23 cellular contexts compared by ENCODE assay signal in the genomic region with DNA sequence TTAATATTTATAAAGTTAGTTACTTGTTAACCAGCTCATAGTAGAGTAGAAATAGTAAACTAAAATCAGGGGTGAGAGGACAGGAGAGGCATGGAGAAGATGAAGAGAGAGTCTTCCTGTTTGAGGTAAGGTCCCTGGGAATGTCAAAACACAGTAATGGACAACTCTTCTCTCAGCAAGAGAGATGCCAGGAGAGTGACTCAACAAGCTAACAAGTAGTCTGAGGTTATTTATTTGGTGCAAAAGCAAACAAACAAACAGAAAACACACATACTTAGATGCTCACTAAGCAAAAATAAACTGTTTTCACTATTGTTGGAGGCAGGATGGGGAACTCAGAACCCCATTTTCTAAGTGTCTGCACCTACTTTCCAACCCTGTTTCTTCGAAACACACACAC.
A peak's percentile ranks its signal among the peaks of the same experiment; 100 is the strongest.
DNase-seq lines count a peak whose midpoint lies in the region; ATAC-seq, FAIRE-seq and TF ChIP-seq lines count a peak whose summit lies in the region.
"Had no signal": no experiment of that assay in that cellular context is flagged by ENCODE, and none has a peak within 500 bp of the region (broad histone marks: within the 10 kb centered on the region; RNA-seq: fewer than 3 reads in every experiment).

No MANE protein-coding gene starts in this region.

- H2AK9ac ChIP-seq in IMR-90 (replicated peaks; ENCODE audit: low read depth, low read length, poor library complexity), result no peak overlapping the region

- WGBS in IMR-90 (ENCODE audit: extremely low coverage in 2 of 2, insufficient read length in 1 of 2), 2 experiments, result no CpG with 5 or more reads among the region's 1 CpG

- POLR2A ChIA-PET in IMR-90 (lab: Charles Lee; ENCODE audit: unreplicated experiment), result no interaction called here

- H3K4ac ChIP-seq in IMR-90 (ENCODE audit: low read depth, low read length), result no peak overlapping the region

- H3K56ac ChIP-seq in IMR-90 (ENCODE audit: extremely low read depth, insufficient read depth, low read length), result no peak overlapping the region

- H4K91ac ChIP-seq in IMR-90 (ENCODE audit: insufficient read depth, low read depth, low read length), result no peak overlapping the region

- intact Hi-C loops in IMR-90 (cut with micrococcal nuclease), result loop anchor here (5.0 kb wide), 1 partner anchor 438 kb away; no protein-coding TSS in a partner anchor

- peaks cover 2% of the 10 kb centered on the region for H3K9me3 Mint-ChIP-seq in astrocyte (ENCODE audit: unreplicated experiment)
- no peaks in the 10 kb centered on the region for H3K9me3 Mint-ChIP-seq in GM23338
- no peaks in the 10 kb centered on the region for H3K9me3 Mint-ChIP-seq in effector memory CD8-positive, alpha-beta T cell
- H3K9me3 Mint-ChIP-seq: activated naive CD4-positive, alpha-beta T cell treated with anti-CD3 and anti-CD28 coated beads, Interleukin-2, amount 50 U/mL, for 72 hours; activated T-helper 1 cell treated with anti-CD3 and anti-CD28 coated beads, Interleukin-12 subunit alpha, Interleukin-12 subunit beta, Interleukin-2, Interleukin-4 antibody, amounts not matched to agents 30 ng/mL and 10 ng/mL and 1 ng/mL, durations not matched to agents 14 hours and 24 hours and 36 hours; stimulated activated naive CD8-positive, alpha-beta T cell treated with anti-CD3 and anti-CD28 coated beads, Interleukin-15, amount 100 ng/mL, for 72 hours; WTC11 had no signal

- no peak for TF ChIP-seq POLR2A in IMR-90 (IDR thresholded peaks at IDR 0.05; ENCODE audit: low read depth, low read length)

- no peak overlapping the region for H2BK15ac ChIP-seq in IMR-90 (ENCODE audit: low read depth, low read length)

- H3K9me3 ChIP-seq in IMR-90 (ENCODE audit: control insufficient read depth, insufficient read depth, low read length) (no peaks in the 10 kb centered on the region), astrocyte (ENCODE audit: insufficient read depth, low read depth, low read length) (no peaks in the 10 kb centered on the region)
- H3K9me3 ChIP-seq: tibial nerve had no signal

- TF ChIP-seq CTCF in IMR-90 (conservative IDR thresholded peaks at IDR 0.05; ENCODE audit: low read depth, low read length) (no peak), astrocyte (IDR thresholded peaks at IDR 0.05; ENCODE audit: insufficient read depth, low read depth, low read length) (no peak), GM23338 (conservative IDR thresholded peaks at IDR 0.05; ENCODE audit: low read depth in 2 of 2) (no peak)

- no peak overlapping the region for H3K27ac Mint-ChIP-seq in astrocyte (ENCODE audit: unreplicated experiment)
- no peak overlapping the region for H3K27ac Mint-ChIP-seq in GM23338
- no peak overlapping the region for H3K27ac Mint-ChIP-seq in effector memory CD8-positive, alpha-beta T cell
- H3K27ac Mint-ChIP-seq: activated naive CD4-positive, alpha-beta T cell treated with anti-CD3 and anti-CD28 coated beads, Interleukin-2, amount 50 U/mL, for 72 hours; activated T-helper 1 cell treated with anti-CD3 and anti-CD28 coated beads, Interleukin-12 subunit alpha, Interleukin-12 subunit beta, Interleukin-2, Interleukin-4 antibody, amounts not matched to agents 30 ng/mL and 10 ng/mL and 1 ng/mL, durations not matched to agents 14 hours and 24 hours and 36 hours; stimulated activated naive CD8-positive, alpha-beta T cell treated with anti-CD3 and anti-CD28 coated beads, Interleukin-15, amount 100 ng/mL, for 72 hours; WTC11 had no signal

- H4K20me1 ChIP-seq in IMR-90 (ENCODE audit: insufficient read depth, low read length) (no peaks in the 10 kb centered on the region), astrocyte (ENCODE audit: insufficient read depth, low read length) (no peaks in the 10 kb centered on the region), GM23338 (replicated peaks; ENCODE audit: insufficient read depth) (no peaks in the 10 kb centered on the region)

- H3K4me1 ChIP-seq in IMR-90 (ENCODE audit: control insufficient read depth, insufficient read depth, low read length) (peaks cover 3% of the 10 kb centered on the region), astrocyte (ENCODE audit: insufficient read depth, low read length) (peaks cover 39% of the 10 kb centered on the region), GM23338 (ENCODE audit: insufficient read depth) (no peaks in the 10 kb centered on the region)

- H3K27ac ChIP-seq in IMR-90 (ENCODE audit: insufficient read depth, low read length), result no peak overlapping the region
- no peak overlapping the region for H3K27ac ChIP-seq in astrocyte (ENCODE audit: low read depth, low read length)
- H3K27ac ChIP-seq in GM23338 (ENCODE audit: low read depth), result no peak overlapping the region
- H3K27ac ChIP-seq: tibial nerve had no signal

- TF ChIP-seq RAD21 in IMR-90 (IDR thresholded peaks at IDR 0.05; ENCODE audit: low read length), result no peak

- no peak overlapping the region for H2AFZ ChIP-seq in IMR-90 (replicated peaks; ENCODE audit: low read length, poor library complexity)
- H2AFZ ChIP-seq in astrocyte (ENCODE audit: low read depth, low read length), result no peak overlapping the region
- no peak overlapping the region for H2AFZ ChIP-seq in GM23338

- H3K4me3 Mint-ChIP-seq in astrocyte (ENCODE audit: unreplicated experiment), result no peak overlapping the region
- no peak overlapping the region for H3K4me3 Mint-ChIP-seq in GM23338
- no peak overlapping the region for H3K4me3 Mint-ChIP-seq in effector memory CD8-positive, alpha-beta T cell
- H3K4me3 Mint-ChIP-seq: activated T-helper 1 cell treated with anti-CD3 and anti-CD28 coated beads, Interleukin-12 subunit alpha, Interleukin-12 subunit beta, Interleukin-2, Interleukin-4 antibody, amounts not matched to agents 30 ng/mL and 10 ng/mL and 1 ng/mL, durations not matched to agents 14 hours and 24 hours and 36 hours; CD4-positive, CD25-positive, alpha-beta regulatory T cell; neural crest cell; stimulated activated naive CD8-positive, alpha-beta T cell treated with anti-CD3 and anti-CD28 coated beads, Interleukin-15, amount 100 ng/mL, for 72 hours; WTC11 had no signal

- H2AK5ac ChIP-seq in IMR-90 (ENCODE audit: low read depth, low read length), result no peak overlapping the region

- no peak overlapping the region for H2BK20ac ChIP-seq in IMR-90 (ENCODE audit: low read depth, low read length)

- H3K9me1 ChIP-seq in IMR-90 (ENCODE audit: insufficient read depth, low read length), result 0 out of 2 replicates have a peak, but pooled peaks cover 3% of the 10 kb centered on the region

- dilution Hi-C loops in IMR-90 (cut with HindIII; ENCODE audit: low sequenced_read_pairs, unreplicated experiment), result no loop called here

- H3K36me3 Mint-ChIP-seq in astrocyte (ENCODE audit: low read depth, unreplicated experiment) (peaks cover 19% of the 10 kb centered on the region), GM23338 (ENCODE audit: low read depth) (no peaks in the 10 kb centered on the region)
- H3K36me3 Mint-ChIP-seq in effector memory CD8-positive, alpha-beta T cell (ENCODE audit: insufficient read depth), result no peaks in the 10 kb centered on the region
- H3K36me3 Mint-ChIP-seq: activated naive CD4-positive, alpha-beta T cell treated with anti-CD3 and anti-CD28 coated beads, Interleukin-2, amount 50 U/mL, for 72 hours; CD4-positive, CD25-positive, alpha-beta regulatory T cell; WTC11 had no signal

- ATAC-seq in IMR-90 (ENCODE audit: low read depth) (no peak), GM19324 (IDR thresholded peaks at IDR 0.05; ENCODE audit: low FRiP score, unreplicated experiment) (no peak), GM23338 (no peak)
- no peak for ATAC-seq in effector memory CD8-positive, alpha-beta T cell (replicated peaks)
- ATAC-seq: activated naive CD4-positive, alpha-beta T cell treated with anti-CD3 and anti-CD28 coated beads, Interleukin-2, amount 50 U/mL, for 72 hours; sciatic nerve; stimulated activated naive CD8-positive, alpha-beta T cell treated with anti-CD3 and anti-CD28 coated beads, Interleukin-15, amount 100 ng/mL, for 72 hours; WTC11 had no signal

- H3K18ac ChIP-seq in IMR-90 (ENCODE audit: low read depth, low read length), result no peak overlapping the region

- peak; percentile 60 for DNase-seq in EH (ENCODE audit: low read depth)
- DNase-seq in IMR-90, result peak; percentile 41
- peak; percentile 22 for DNase-seq in astrocyte (ENCODE audit: low read depth)
- peak; percentile 18 for DNase-seq in kidney glomerular epithelial cell (lab: John Stamatoyannopoulos, UW)
- no peak for DNase-seq in GM23338 (ENCODE audit: low spot score)
- DNase-seq in effector memory CD8-positive, alpha-beta T cell, result no peak
- DNase-seq in activated gamma-delta T cell treated with Interleukin-2 at 50 U/mL for 16 hours, result no peak
- DNase-seq: CD4-positive, CD25-positive, alpha-beta regulatory T cell; effector CD4-positive, alpha-beta T cell; islet precursor cell; Kasumi-1; NCI-H1092; NCI-H187 treated with DMSO at 0.1 percent for 48 hours; posterior cingulate gyrus; stimulated activated naive CD8-positive, alpha-beta T cell treated with anti-CD3 and anti-CD28 coated beads, Interleukin-15, amount 100 ng/mL, for 72 hours had no signal

- no peak overlapping the region for H4K8ac ChIP-seq in IMR-90 (ENCODE audit: low read depth in 2 of 2, low read length in 2 of 2)

- H3K23ac ChIP-seq in IMR-90 (ENCODE audit: low read depth, low read length), result no peak overlapping the region

- H3K79me2 ChIP-seq in astrocyte (ENCODE audit: insufficient read depth, low read length) (peaks cover 3% of the 10 kb centered on the region), GM23338 (replicated peaks; ENCODE audit: insufficient read depth) (no peaks in the 10 kb centered on the region)

- no peak overlapping the region for H4K5ac ChIP-seq in IMR-90 (ENCODE audit: low read depth, low read length)

- no peak overlapping the region for H2BK120ac ChIP-seq in IMR-90 (ENCODE audit: low read depth, low read length)

- H3K4me3 ChIP-seq in IMR-90 (ENCODE audit: insufficient read depth, low read depth, low read length) (no peak overlapping the region), astrocyte (ENCODE audit: insufficient read depth, low read depth, low read length) (no peak overlapping the region), GM23338 (no peak overlapping the region)
- H3K4me3 ChIP-seq: tibial nerve had no signal

- H3K27me3 ChIP-seq in IMR-90 (ENCODE audit: control insufficient read depth, insufficient read depth, low read length), result no peaks in the 10 kb centered on the region
- H3K27me3 ChIP-seq in astrocyte (ENCODE audit: insufficient read depth, low read length), result no peaks in the 10 kb centered on the region
- H3K27me3 ChIP-seq in GM23338 (ENCODE audit: insufficient read depth), result no peaks in the 10 kb centered on the region
- H3K27me3 ChIP-seq: tibial nerve had no signal

- no TSS peak for BruUV-seq in IMR-90 (replicated peaks; lab: Mats Ljungman, UMichigan)

- no peak overlapping the region for H3K9ac ChIP-seq in IMR-90 (ENCODE audit: low read depth, low read length)
- no peak overlapping the region for H3K9ac ChIP-seq in astrocyte (ENCODE audit: low read length)

- no peak overlapping the region for H2BK5ac ChIP-seq in IMR-90 (ENCODE audit: low read depth, low read length, poor library complexity, severe bottlenecking)

- peaks cover 0 to 7% of the 10 kb centered on the region in 2 experiments; a peak in 2 of 4 replicates for H3K79me1 ChIP-seq in IMR-90 (ENCODE audit: low read depth in 1 of 2, low read length in 2 of 2)

- no peaks in the 10 kb centered on the region for H3K9me2 ChIP-seq in GM23338 (ENCODE audit: insufficient read depth)

- H3K36me3 ChIP-seq in IMR-90 (ENCODE audit: control insufficient read depth, insufficient read depth, low read length) (peaks cover 8% of the 10 kb centered on the region), astrocyte (ENCODE audit: insufficient read depth, low read length) (peaks cover 12% of the 10 kb centered on the region), GM23338 (ENCODE audit: insufficient read depth) (no peaks in the 10 kb centered on the region)

- FAIRE-seq in astrocyte (lab: Jason Lieb, UNC), result peak; percentile 86
- FAIRE-seq: H1 had no signal

- no peak overlapping the region for H3K14ac ChIP-seq in IMR-90 (replicated peaks; ENCODE audit: low read depth, low read length)

- CTCF ChIA-PET in IMR-90 (lab: Yijun Ruan, JAX), result no interaction called here

- no peak overlapping the region for H3K4me2 ChIP-seq in IMR-90 (ENCODE audit: low read depth, low read length)
- H3K4me2 ChIP-seq in astrocyte (ENCODE audit: low read length), result no peak overlapping the region
- no peak overlapping the region for H3K4me2 ChIP-seq in GM23338

- H3K27me3 Mint-ChIP-seq in astrocyte (ENCODE audit: low read depth, unreplicated experiment) (no peaks in the 10 kb centered on the region), GM23338 (ENCODE audit: insufficient read depth, low read depth, poor library complexity) (peaks cover 3% of the 10 kb centered on the region)
- H3K27me3 Mint-ChIP-seq in effector memory CD8-positive, alpha-beta T cell, result peaks cover 42 to 55% of the 10 kb centered on the region in 2 donors

- H3F3A ChIP-seq in GM23338 (replicated peaks; ENCODE audit: low read depth), result no peaks in the 10 kb centered on the region

- H3K4me1 Mint-ChIP-seq in astrocyte (ENCODE audit: low read depth, unreplicated experiment), result peaks cover 40% of the 10 kb centered on the region
- H3K4me1 Mint-ChIP-seq in GM23338, result no peaks in the 10 kb centered on the region
- H3K4me1 Mint-ChIP-seq in effector memory CD8-positive, alpha-beta T cell (ENCODE audit: low read depth in 2 of 2), result no peaks in the 10 kb centered on the region
- H3K4me1 Mint-ChIP-seq: CD4-positive, CD25-positive, alpha-beta regulatory T cell; stimulated activated naive CD8-positive, alpha-beta T cell treated with anti-CD3 and anti-CD28 coated beads, Interleukin-15, amount 100 ng/mL, for 72 hours; WTC11 had no signal

- in situ Hi-C loops in IMR-90 (cut with MboI; ENCODE audit: low sequenced_read_pairs), result no loop called here

Comparison
In these comparisons a context has a peak if more than half of its experiments do, and no peak if none do; other contexts are left out.
1. DNase-seq: peak in EH (single experiment), IMR-90 (single experiment), astrocyte (single experiment) and kidney glomerular epithelial cell (single experiment); none in GM23338 (single experiment), effector memory CD8-positive, alpha-beta T cell (0 of 3) and activated gamma-delta T cell treated with Interleukin-2 at 50 U/mL for 16 hours (single experiment).